Comparison of ENCODE assay signal across 8 cellular contexts in genomic region chr1:51331206-51332100, GRCh38. TPM values are rescaled to one million over a fixed set of nuclear protein-coding genes. Genes with fewer than 3 reads are reported as not detected.
DNase-seq lines count a peak whose midpoint lies in the region; ATAC-seq and TF ChIP-seq lines count a peak whose summit lies in the region.

No MANE protein-coding gene starts in this region.

- H3K9me3 Mint-ChIP-seq in activated T-cell treated with anti-CD3 and anti-CD28 coated beads, Interleukin-2, amount 50 U/mL, for 4 hours, result no peaks in the 10 kb centered on the region

- no peak overlapping the region for H3K9ac ChIP-seq in OCI-LY1 (ENCODE audit: low read length)

- H3K79me2 ChIP-seq in OCI-LY1 (ENCODE audit: insufficient read depth, low read length), result no peaks in the 10 kb centered on the region

- H3K4me3 Mint-ChIP-seq in activated T-cell treated with anti-CD3 and anti-CD28 coated beads, Interleukin-2, amount 50 U/mL, for 4 hours, result peak overlapping the region; percentile 67

- TF ChIP-seq POLR2A in right lobe of liver (IDR thresholded peaks at IDR 0.05), result no peak

- no peaks in the 10 kb centered on the region for H3F3A ChIP-seq in OCI-LY1 (ENCODE audit: insufficient read depth, low read length)

- no peak for DNase-seq in activated T-cell treated with anti-CD3 and anti-CD28 coated beads, Interleukin-2, amount 50 U/mL, for 4 hours
- DNase-seq in activated T-cell treated with anti-CD3 and anti-CD28 coated beads for 4 hours (no peak), coronary artery (ENCODE audit: low spot score) (no peak), right lobe of liver (no peak), HPDE6-E6E7 (ENCODE audit: extremely low spot score) (no peak)

- peaks cover 9% of the 10 kb centered on the region for H3K4me1 Mint-ChIP-seq in activated T-cell treated with anti-CD3 and anti-CD28 coated beads, Interleukin-2, amount 50 U/mL, for 4 hours (ENCODE audit: low read depth)

- H3K36me3 ChIP-seq in OCI-LY1 (ENCODE audit: insufficient read depth, low read length) (no peaks in the 10 kb centered on the region), right lobe of liver (no peaks in the 10 kb centered on the region)

- no peak overlapping the region for H2AFZ ChIP-seq in OCI-LY1 (ENCODE audit: low read length)

- H3K4me1 ChIP-seq in OCI-LY1 (ENCODE audit: insufficient read depth, low read length, severe bottlenecking), result peaks cover 8% of the 10 kb centered on the region
- H3K4me1 ChIP-seq in right lobe of liver, result peaks cover 0 to 13% (median 3%) of the 10 kb centered on the region in 4 donors

- no peaks in the 10 kb centered on the region for H4K20me1 ChIP-seq in OCI-LY1 (ENCODE audit: insufficient read depth, low read length)

- H3K27ac ChIP-seq in OCI-LY1 (ENCODE audit: low read depth, low read length, poor library complexity, severe bottlenecking), result no peak overlapping the region
- H3K27ac ChIP-seq in coronary artery, result no peak overlapping the region
- H3K27ac ChIP-seq in right lobe of liver, result no peak overlapping the region

- intact Hi-C loops in right lobe of liver (cut with DNase I), result no loop called here

- peak overlapping the region; percentile 74; the same call in 1 of the 2 replicates for H3K4me2 ChIP-seq in OCI-LY1 (ENCODE audit: low read length)

- H3K36me3 Mint-ChIP-seq in activated T-cell treated with anti-CD3 and anti-CD28 coated beads, Interleukin-2, amount 50 U/mL, for 4 hours (ENCODE audit: insufficient read depth), result no peaks in the 10 kb centered on the region

- H3K27me3 ChIP-seq in OCI-LY1 (ENCODE audit: insufficient read depth, low read length) (0 out of 2 replicates have a peak, but pooled peaks cover 6% of the 10 kb centered on the region), right lobe of liver (no peaks in the 10 kb centered on the region)

- H3K9me2 ChIP-seq in OCI-LY1 (ENCODE audit: low read depth, low read length), result no peaks in the 10 kb centered on the region

- H3K27me3 Mint-ChIP-seq in activated T-cell treated with anti-CD3 and anti-CD28 coated beads, Interleukin-2, amount 50 U/mL, for 4 hours (ENCODE audit: low read depth), result peaks cover 34% of the 10 kb centered on the region

- H3K9me3 ChIP-seq in OCI-LY1 (ENCODE audit: low read length), result no peaks in the 10 kb centered on the region
- no peaks in the 10 kb centered on the region for H3K9me3 ChIP-seq in right lobe of liver

- 67% methylated on average over 7 of the region's 7 CpGs for WGBS in right lobe of liver (ENCODE audit: insufficient coverage, low coverage, low lambda C conversion rate, missing lambda C conversion rate)

- TF ChIP-seq CTCF in OCI-LY1 (IDR thresholded peaks at IDR 0.05; ENCODE audit: low read length) (no peak), coronary artery (IDR thresholded peaks at IDR 0.05) (no peak), right lobe of liver (IDR thresholded peaks at IDR 0.05) (no peak)

- no peak overlapping the region for H3K4me3 ChIP-seq in OCI-LY1 (ENCODE audit: low read depth, low read length, poor library complexity, severe bottlenecking)
- H3K4me3 ChIP-seq in coronary artery, result peak overlapping the region; percentile 75
- H3K4me3 ChIP-seq in right lobe of liver, result peak overlapping the region in 1 of 3 donors; percentile 31

- peak; percentile 16 to 46 for ATAC-seq in activated T-cell treated with anti-CD3 and anti-CD28 coated beads, Interleukin-2, amount 50 U/mL, for 4 hours
- ATAC-seq in HG02885 (IDR thresholded peaks at IDR 0.05; ENCODE audit: poor library complexity, unreplicated experiment) (peak; percentile 46), right lobe of liver (peak in 3 of 4 donors; percentile 14 to 61 (median 38)), GM18870 (IDR thresholded peaks at IDR 0.05; ENCODE audit: unreplicated experiment) (no peak)

RNA-seq across cellular contexts. Expression of gene TTC39A, which starts 1.1 kb away (rescaled TPM):
- under 1 TPM; 0.29 to 0.98 (median 0.38) TPM for total RNA-seq in activated T-cell treated with anti-CD3 and anti-CD28 coated beads, Interleukin-2, amount 50 U/mL, for 4 hours
- 1 to 10 TPM in 5 of 6 experiments, under 1 TPM in 1; 0.34 to 8.5 (median 3.4) TPM for total RNA-seq in right lobe of liver
